In the genomic region with DNA sequence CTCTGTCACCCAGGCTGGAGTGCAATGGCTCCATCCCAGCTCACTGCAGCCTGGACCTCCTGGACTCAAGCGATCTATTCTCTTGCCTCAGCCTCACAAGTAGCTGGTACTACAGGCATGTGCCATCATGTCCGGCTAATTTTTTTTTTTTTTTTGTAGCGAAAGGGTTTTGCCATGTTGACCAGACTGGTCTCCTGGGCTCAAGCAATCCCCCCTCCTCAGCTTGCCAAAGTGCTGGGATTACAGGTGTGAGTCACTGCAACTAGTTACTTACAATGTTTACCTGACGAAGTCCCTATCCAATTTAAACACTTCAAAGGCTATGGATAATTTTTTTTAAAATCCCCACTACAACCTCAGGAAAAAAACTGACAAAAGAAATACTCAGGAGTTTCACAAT, we compare ENCODE assay signal across 16 cellular contexts. TPM values are rescaled to one million over a fixed set of nuclear protein-coding genes. Genes with fewer than 3 reads are reported as not detected.
DNase-seq lines count a peak whose midpoint lies in the region; ATAC-seq and TF ChIP-seq lines count a peak whose summit lies in the region.
"Had no signal": no experiment of that assay in that cellular context is flagged by ENCODE, and none has a peak within 500 bp of the region (broad histone marks: within the 10 kb centered on the region; RNA-seq: fewer than 3 reads in every experiment).

No MANE protein-coding gene starts in this region.

- H3K79me2 ChIP-seq in SK-N-SH (ENCODE audit: insufficient read depth) (peaks cover 67% of the 10 kb centered on the region), mammary epithelial cell (ENCODE audit: insufficient read depth, low read length) (peaks cover 65% of the 10 kb centered on the region), neural cell (replicated peaks; ENCODE audit: insufficient read depth, low read length) (peaks cover 19% of the 10 kb centered on the region)

- H4K20me1 ChIP-seq in SK-N-SH (ENCODE audit: insufficient read depth) (no peaks in the 10 kb centered on the region), mammary epithelial cell (ENCODE audit: insufficient read depth, low read length) (no peaks in the 10 kb centered on the region), neural cell (ENCODE audit: insufficient read depth) (no peaks in the 10 kb centered on the region)

- CTCF ChIA-PET in SK-N-SH (lab: Yijun Ruan, JAX): no interaction called here
- CTCF ChIA-PET in mammary epithelial cell (lab: Charles Lee; ENCODE audit: low non-redundant PET): no interaction called here

- dilution Hi-C loops in mammary epithelial cell (cut with HindIII; ENCODE audit: low sequenced_read_pairs): no loop called here

- ATAC-seq in SK-N-SH treated with all-trans-retinoic acid at 6 μM for 48 hours: no peak
- ATAC-seq in HG02852 (IDR thresholded peaks at IDR 0.05; ENCODE audit: unreplicated experiment): no peak

- TF ChIP-seq EP300 in SK-N-SH (IDR thresholded peaks at IDR 0.05; ENCODE audit: borderline replicate concordance in 1 of 2, low read depth in 1 of 2, low read length in 1 of 2) (no peak), neural cell (conservative IDR thresholded peaks at IDR 0.05; ENCODE audit: poor library complexity, severe bottlenecking) (no peak)

- H3F3A ChIP-seq in SK-N-SH (replicated peaks; ENCODE audit: insufficient read depth) (peaks cover 43% of the 10 kb centered on the region), neural cell (ENCODE audit: insufficient read depth, low read length, poor library complexity, severe bottlenecking) (no peaks in the 10 kb centered on the region)

- H3K9ac ChIP-seq in SK-N-SH (0 out of 2 replicates have a peak overlapping the region, but pooled peaks have one; percentile 91), mammary epithelial cell (ENCODE audit: insufficient read depth, low read length) (peak overlapping the region; percentile 95), neural cell (ENCODE audit: low read length) (no peak overlapping the region)

- TF ChIP-seq RAD21 in SK-N-SH (IDR thresholded peaks at IDR 0.05; ENCODE audit: low read length): no peak
- no peak for TF ChIP-seq RAD21 in neural cell (conservative IDR thresholded peaks at IDR 0.05)

- POLR2A ChIA-PET in SK-N-SH (lab: Yijun Ruan, JAX): no interaction called here

- H3K4me1 ChIP-seq in SK-N-SH (ENCODE audit: control insufficient read depth in 1 of 2, insufficient read depth in 2 of 2, low read depth in 1 of 2, low read length in 1 of 2) (peaks cover 3 to 11% of the 10 kb centered on the region in 2 experiments; a peak in 2 of 4 replicates), mammary epithelial cell (ENCODE audit: insufficient read depth, low read length) (peaks cover 19% of the 10 kb centered on the region)

- TF ChIP-seq CTCF in SK-N-SH (IDR thresholded peaks at IDR 0.05) (no peak), LNCaP clone FGC (IDR thresholded peaks at IDR 0.05; ENCODE audit: control insufficient read depth, extremely low read depth, insufficient read depth) (no peak), mammary epithelial cell (conservative IDR thresholded peaks at IDR 0.05 in 1 of 2, IDR thresholded peaks at IDR 0.05 in 1 of 2; ENCODE audit: extremely low read depth in 1 of 2, insufficient read depth in 1 of 2, low read depth in 1 of 2, low read length in 2 of 2) (no peak), neural cell (IDR thresholded peaks at IDR 0.05; ENCODE audit: poor library complexity, severe bottlenecking) (no peak)

- H2AFZ ChIP-seq in SK-N-SH (ENCODE audit: low read depth) (no peak overlapping the region), mammary epithelial cell (ENCODE audit: low read depth, low read length) (no peak overlapping the region), neural cell (ENCODE audit: low read depth, low read length) (no peak overlapping the region)

- H3K9me2 ChIP-seq in SK-N-SH (no peaks in the 10 kb centered on the region), neural cell (ENCODE audit: insufficient read depth, low read length) (no peaks in the 10 kb centered on the region)

- no peak overlapping the region for H3K27ac ChIP-seq in SK-N-SH (ENCODE audit: low read depth in 2 of 2, low read length in 1 of 2)
- peak overlapping the region; percentile 93 for H3K27ac ChIP-seq in mammary epithelial cell (ENCODE audit: insufficient read depth, low read depth, low read length)
- no peak overlapping the region for H3K27ac ChIP-seq in neural cell (ENCODE audit: low read length)
- H3K27ac ChIP-seq: ovary, SJSA1, tibial artery had no signal

- intact Hi-C loops in mammary epithelial cell (cut with micrococcal nuclease): loop anchor here (5.0 kb wide), 3 partner anchors 117 to 838 kb away; partner anchors contain the start of genes BBS10 and GLIPR1L2

- H3K4me2 ChIP-seq in SK-N-SH (peak overlapping the region; percentile 91), mammary epithelial cell (ENCODE audit: insufficient read depth, low read depth, low read length) (peak overlapping the region; percentile 93), neural cell (ENCODE audit: low read length) (peak overlapping the region; percentile 85)

- H3K36me3 ChIP-seq in SK-N-SH (replicated peaks in 1 of 2; ENCODE audit: control insufficient read depth in 1 of 2, insufficient read depth in 2 of 2, low read length in 1 of 2): peaks cover 35 to 38% of the 10 kb centered on the region in 2 experiments
- peaks cover 30% of the 10 kb centered on the region for H3K36me3 ChIP-seq in mammary epithelial cell (ENCODE audit: insufficient read depth, low read length)
- no peaks in the 10 kb centered on the region for H3K36me3 ChIP-seq in neural cell (ENCODE audit: insufficient read depth, low read length)
- H3K36me3 ChIP-seq: ovary had no signal

- WGBS in SK-N-SH (ENCODE audit: low lambda C conversion rate): 66% methylated on average over 4 of the region's 4 CpGs
- WGBS in mammary epithelial cell (ENCODE audit: low coverage, missing lambda C conversion rate): 0% methylated on average over 1 of the region's 4 CpGs

- H3K4me3 ChIP-seq in SK-N-SH (ENCODE audit: low read depth in 2 of 2, low read length in 1 of 2) (no peak overlapping the region; a peak in 1 of 4 replicates), LNCaP clone FGC (ENCODE audit: low read depth, low read length) (peak overlapping the region; percentile 93), mammary epithelial cell (replicated peaks in 1 of 3; ENCODE audit: insufficient read depth in 1 of 3, low read depth in 2 of 3, low read length in 3 of 3) (peak overlapping the region; percentile 60 to 84 (median 79)), neural cell (ENCODE audit: low read length) (peak overlapping the region; percentile 86)

- no peaks in the 10 kb centered on the region for H3K9me3 ChIP-seq in SK-N-SH
- no peaks in the 10 kb centered on the region for H3K9me3 ChIP-seq in mammary epithelial cell (replicated peaks; ENCODE audit: insufficient read depth, low read length)
- H3K9me3 ChIP-seq in neural cell (ENCODE audit: low read length): no peaks in the 10 kb centered on the region
- H3K9me3 ChIP-seq: ovary, SJSA1, tibial artery had no signal

- DNase-seq in SK-N-SH (no peak), LNCaP clone FGC (ENCODE audit: low read depth) (no peak), mammary epithelial cell (peak; percentile 48), NCI-H748 (lab: John Stamatoyannopoulos, UW; ENCODE audit: unreplicated experiment) (no peak), SK-N-DZ (ENCODE audit: low spot score) (no peak)
- DNase-seq: 8988T; effector memory CD4-positive, alpha-beta T cell; GF-D8; NCI-H2227 treated with DMSO at 0.1 percent for 48 hours; ovary; stimulated activated CD4-positive, alpha-beta T cell treated with anti-CD3 and anti-CD28 coated beads, Interleukin-4, amount 100 ng/mL, for 4 hours; tibial artery had no signal

- BruUV-seq in mammary epithelial cell (replicated peaks; lab: Mats Ljungman, UMichigan): no TSS peak

- in situ Hi-C loops in mammary epithelial cell (cut with MboI; ENCODE audit: low sequenced_read_pairs in 2 of 2): no loop called here

- no peaks in the 10 kb centered on the region for H3K27me3 ChIP-seq in SK-N-SH (ENCODE audit: insufficient read depth)
- H3K27me3 ChIP-seq in mammary epithelial cell (ENCODE audit: insufficient read depth, low read length): no peaks in the 10 kb centered on the region
- H3K27me3 ChIP-seq in neural cell (ENCODE audit: insufficient read depth, low read depth, low read length): no peaks in the 10 kb centered on the region
- H3K27me3 ChIP-seq: ovary, SJSA1, tibial artery had no signal

TF ChIP-seq in SK-N-SH, 30 proteins besides CTCF, POLR2A, EP300 and RAD21 (continues in another document):
- TF ChIP-seq, protein P1, sequence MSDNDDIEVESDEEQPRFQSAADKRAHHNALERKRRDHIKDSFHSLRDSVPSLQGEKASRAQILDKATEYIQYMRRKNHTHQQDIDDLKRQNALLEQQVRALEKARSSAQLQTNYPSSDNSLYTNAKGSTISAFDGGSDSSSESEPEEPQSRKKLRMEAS (IDR thresholded peaks at IDR 0.05; ENCODE audit: low read depth): no peak

TF ChIP-seq in SK-N-SH treated with all-trans-retinoic acid at 6 μM for 48 hours, 23 proteins besides CTCF, POLR2A, EP300 and RAD21 (continues in another document):
- no peak for TF ChIP-seq ZC3H10 (CRISPR knock-in tag; IDR thresholded peaks at IDR 0.05)

RNA-seq across cellular contexts. Expression of gene KRR1, which starts 1.8 kb away (rescaled TPM):
- polyA plus RNA-seq in SK-N-SH (2012; rRNA removed): 13.8 and 16.1 TPM in 2 replicates
- polyA plus RNA-seq in SK-N-SH (2012; cell fraction: cytosol; rRNA removed): 19.3 and 30.3 TPM in 2 replicates
- polyA plus RNA-seq in SK-N-SH (2012; cell fraction: nucleus; rRNA removed): 8.8 and 19.2 TPM in 2 replicates
- 10 to 100 TPM; 36.7 to 99.1 TPM for total RNA-seq in mammary epithelial cell
- polyA plus RNA-seq in mammary epithelial cell: 41.0 TPM
- 21.6 TPM for polyA minus RNA-seq in mammary epithelial cell
- polyA plus RNA-seq in neural cell: 60.9 and 74.5 TPM in 2 replicates
- 65.5 and 93.1 TPM in 2 replicates for polyA minus RNA-seq in neural cell
- polyA plus RNA-seq in SK-N-DZ (2014; cell fraction: cytosol; rRNA removed): 21.3 and 29.5 TPM in 2 replicates
- polyA plus RNA-seq in SK-N-DZ (2014; cell fraction: nucleus; rRNA removed): 40.5 and 53.1 TPM in 2 replicates

RNA-seq across cellular contexts. Expression of gene GLIPR1, which starts 29.1 kb away (rescaled TPM):
- 75.6 and 141 TPM in 2 replicates for polyA plus RNA-seq in SK-N-SH (2012; rRNA removed)
- polyA plus RNA-seq in SK-N-SH (2012; cell fraction: cytosol; rRNA removed): 90.9 and 104 TPM in 2 replicates
- polyA plus RNA-seq in SK-N-SH (2012; cell fraction: nucleus; rRNA removed): 70.1 and 139 TPM in 2 replicates
- 10 to 100 TPM; 92.4 to 96.0 TPM for total RNA-seq in mammary epithelial cell
- polyA plus RNA-seq in mammary epithelial cell: 74.1 TPM
- 45.6 TPM for polyA minus RNA-seq in mammary epithelial cell
- 0.12 TPM in 1 of 2 replicates, not detected in the other for polyA plus RNA-seq in neural cell
- polyA minus RNA-seq in neural cell: 0.23 and 0.24 TPM in 2 replicates
- 0.10 and 0.13 TPM in 2 replicates for polyA plus RNA-seq in SK-N-DZ (2014; cell fraction: cytosol; rRNA removed)
- not detected in 2 replicates for polyA plus RNA-seq in SK-N-DZ (2014; cell fraction: nucleus; rRNA removed)

Comparison
In these comparisons a context has a peak if more than half of its experiments do, and no peak if none do; other contexts are left out.
1. H3K4me3 ChIP-seq: peak in LNCaP clone FGC (single experiment), mammary epithelial cell (3 of 3) and neural cell (single experiment); none in SK-N-SH (0 of 2).
2. RNA of gene GLIPR1, which starts 29.1 kb away (polyA plus RNA-seq): 70.1 to 141 TPM in SK-N-SH and 74.1 TPM in mammary epithelial cell (single experiment); 0.12 TPM in neural cell; every median in the first group is over 10 times any median in the second.
3. Peak in every context shown above with its lines, with median percentiles within 50 percentile points of each other: H3K4me2 ChIP-seq.